ENCODE assay signal across 17 cellular contexts in the genomic region with DNA sequence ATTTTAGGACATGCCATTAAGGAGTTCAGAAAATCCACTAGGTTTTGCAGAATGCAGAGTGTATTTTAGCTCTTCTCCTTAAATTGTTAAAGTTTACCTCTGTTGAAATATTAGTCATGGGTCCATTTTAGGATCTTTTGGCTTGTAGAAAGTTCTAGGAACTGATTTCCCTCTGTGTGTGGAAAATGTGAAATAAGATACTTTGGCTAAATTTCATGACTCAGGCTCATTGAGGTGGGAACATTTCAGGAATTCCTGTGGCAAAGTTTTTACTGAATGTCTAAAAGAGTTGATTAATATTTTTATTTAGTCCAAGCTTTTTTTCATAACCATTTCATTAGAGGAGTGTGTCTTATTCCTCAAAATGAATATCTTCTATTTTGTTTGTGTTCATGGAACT. TPM values are rescaled to one million over a fixed set of nuclear protein-coding genes. Genes with fewer than 3 reads are reported as not detected.
A peak's percentile ranks its signal among the peaks of the same experiment; 100 is the strongest.
DNase-seq lines count a peak whose midpoint lies in the region; ATAC-seq, FAIRE-seq and TF ChIP-seq lines count a peak whose summit lies in the region.
"Had no signal": no experiment of that assay in that cellular context is flagged by ENCODE, and none has a peak within 500 bp of the region (broad histone marks: within the 10 kb centered on the region; RNA-seq: fewer than 3 reads in every experiment).

No MANE protein-coding gene starts in this region.

- H3F3A ChIP-seq in PC-3 (ENCODE audit: low read length, unreplicated experiment): peaks cover 7% of the 10 kb centered on the region

- BruUV-seq in PC-3 (replicated peaks; lab: Mats Ljungman, UMichigan): no TSS peak

- no peaks in the 10 kb centered on the region for H3K9me3 ChIP-seq in PC-3 (ENCODE audit: low read length)
- H3K9me3 ChIP-seq: Peyer's patch had no signal

- TF ChIP-seq CTCF in BJ (IDR thresholded peaks at IDR 0.05; ENCODE audit: insufficient read depth, low read depth, low read length) (no peak), PC-3 (conservative IDR thresholded peaks at IDR 0.05; ENCODE audit: low read depth, low read length) (no peak), choroid plexus epithelial cell (conservative IDR thresholded peaks at IDR 0.05; ENCODE audit: low read depth, low read length) (no peak)

- H3K27ac ChIP-seq in PC-3 (ENCODE audit: low read length): peak overlapping the region; percentile 51
- H3K27ac ChIP-seq: Peyer's patch had no signal

- no peak for TF ChIP-seq POLR2A in GM12892 (IDR thresholded peaks at IDR 0.05; ENCODE audit: low read depth, low read length)

- intact Hi-C loops in PC-3 (cut with micrococcal nuclease): loop anchor here (5.0 kb wide), 1 partner anchor 186 kb away; no protein-coding TSS in a partner anchor

- H3K4me1 ChIP-seq in PC-3 (ENCODE audit: insufficient read depth, low read length): peaks cover 55% of the 10 kb centered on the region
- H3K4me1 ChIP-seq: Peyer's patch had no signal

- H4K20me1 ChIP-seq in PC-3 (ENCODE audit: low read length): no peaks in the 10 kb centered on the region

- H3K79me2 ChIP-seq in PC-3 (ENCODE audit: low read length): peaks cover 57% of the 10 kb centered on the region

- no peaks in the 10 kb centered on the region for H3K9me2 ChIP-seq in PC-3 (replicated peaks; ENCODE audit: low read length)

- H3K4me2 ChIP-seq in PC-3 (ENCODE audit: low read length): peak overlapping the region; percentile 71

- ATAC-seq in PC-3: peak; percentile 21

- no peaks in the 10 kb centered on the region for H3K27me3 ChIP-seq in BJ (ENCODE audit: control insufficient read depth, insufficient read depth, low read length)
- no peaks in the 10 kb centered on the region for H3K27me3 ChIP-seq in PC-3 (ENCODE audit: low read length)
- H3K27me3 ChIP-seq: Peyer's patch had no signal

- H3K4me3 ChIP-seq in BJ (ENCODE audit: low read depth, low read length): no peak overlapping the region
- H3K4me3 ChIP-seq in PC-3 (ENCODE audit: low read length): peak overlapping the region; percentile 19; the same call in 1 of the 2 replicates
- H3K4me3 ChIP-seq in choroid plexus epithelial cell (ENCODE audit: low read depth, low read length): no peak overlapping the region
- H3K4me3 ChIP-seq: Peyer's patch had no signal

- no peak overlapping the region for H2AFZ ChIP-seq in PC-3 (ENCODE audit: low read length)

- DNase-seq in BJ (ENCODE audit: low read depth) (peak; percentile 56), PC-3 (peak; percentile 80), choroid plexus epithelial cell (ENCODE audit: low read depth) (peak; percentile 85), myocyte (ENCODE audit: low read depth) (peak; percentile 62), CD1c-positive myeloid dendritic cell (ENCODE audit: extremely low spot score) (no peak), GM12892 (ENCODE audit: insufficient read length) (no peak), COLO829 (ENCODE audit: low spot score) (no peak), NCI-H1930 (lab: John Stamatoyannopoulos, UW) (no peak)
- DNase-seq: activated CD4-positive, alpha-beta memory T cell treated with anti-CD3 and anti-CD28 coated beads for 36 hours; activated gamma-delta T cell; NCI-H1092; NCI-H510A treated with DMSO at 0.1 percent for 48 hours; Peyer's patch; stimulated activated CD4-positive, alpha-beta T cell treated with anti-CD3 and anti-CD28 coated beads, Interleukin-4, amount 100 ng/mL, for 4 hours; stimulated activated naive CD4-positive, alpha-beta T cell treated with Interleukin-2 at 50 U/mL for 16 hours; T1000 had no signal

- CTCF ChIA-PET in BJ (lab: Yijun Ruan, JAX) (interaction anchor here (0.5 kb wide), 1 partner anchor 22 kb away, joined by 3 read pairs; no protein-coding TSS in a partner anchor), PC-3 (lab: Charles Lee) (no interaction called here)

- H3K36me3 ChIP-seq in BJ (ENCODE audit: control insufficient read depth, insufficient read depth, low read length) (no peaks in the 10 kb centered on the region), PC-3 (ENCODE audit: low read depth, low read length) (no peaks in the 10 kb centered on the region)
- H3K36me3 ChIP-seq: Peyer's patch had no signal

- POLR2A ChIA-PET in BJ (lab: Charles Lee) (no interaction called here), PC-3 (lab: Charles Lee; ENCODE audit: unreplicated experiment) (interaction anchor here (0.6 kb wide), 1 partner anchor 952 kb away, joined by 3 read pairs; no protein-coding TSS in a partner anchor)

- H3K9ac ChIP-seq in PC-3 (ENCODE audit: low read length): no peak overlapping the region

- FAIRE-seq in GM12892 (lab: Jason Lieb, UNC): no peak

RNA-seq across cellular contexts. Expression of a gene that starts 7.0 kb away (rescaled TPM):
- 0.28 and 0.49 TPM in 2 replicates for polyA plus RNA-seq in BJ (2011; rRNA removed)
- 0.38 and 0.67 TPM in 2 replicates for polyA minus RNA-seq in BJ (2011; rRNA and poly(A)+ RNA removed)
- 11.3 and 13.8 TPM in 2 replicates for total RNA-seq in PC-3 (2014; rRNA removed)
- 1.2 and 9.9 TPM in 2 replicates for total RNA-seq in myocyte
- 2.0 TPM for polyA plus RNA-seq in myocyte (2012)
- polyA plus RNA-seq in GM12892 (2012; ENCODE audit: missing spikeins): 0.06 TPM
- polyA plus RNA-seq: CD14-positive monocyte had no signal

Comparison
In these comparisons a context has a peak if more than half of its experiments do, and no peak if none do; other contexts are left out.
1. DNase-seq: peak in BJ (single experiment), PC-3 (single experiment), choroid plexus epithelial cell (single experiment) and myocyte (single experiment); none in CD1c-positive myeloid dendritic cell (single experiment), GM12892 (single experiment), COLO829 (single experiment) and NCI-H1930 (0 of 2).